In genomic region chr16:50270510-50271147, GRCh38 we compare ENCODE assay signal across 13 cellular contexts. TPM values are rescaled to one million over a fixed set of nuclear protein-coding genes. Genes with fewer than 3 reads are reported as not detected.
DNase-seq lines count a peak whose midpoint lies in the region; ATAC-seq and TF ChIP-seq lines count a peak whose summit lies in the region.
"Had no signal": no experiment of that assay in that cellular context is flagged by ENCODE, and none has a peak within 500 bp of the region (broad histone marks: within the 10 kb centered on the region; RNA-seq: fewer than 3 reads in every experiment).

No MANE protein-coding gene starts in this region.

- TF ChIP-seq CTCF in spleen (IDR thresholded peaks at IDR 0.05 in 8 of 11, conservative IDR thresholded peaks at IDR 0.05 in 3 of 11) (no peak), mesothelial cell of epicardium (IDR thresholded peaks at IDR 0.05; ENCODE audit: unreplicated experiment) (no peak)

- H3K27ac ChIP-seq in spleen = peak overlapping the region in 4 of 8 donors; percentile 94 to 98 (median 97)
- H3K27ac ChIP-seq: tibial nerve had no signal

- no peaks in the 10 kb centered on the region for H3K27me3 Mint-ChIP-seq in activated naive CD8-positive, alpha-beta T cell
- H3K27me3 Mint-ChIP-seq in activated naive CD8-positive, alpha-beta T cell treated with anti-CD3 and anti-CD28 coated beads, Interleukin-2, amount 50 U/mL, for 24 hours = no peaks in the 10 kb centered on the region
- H3K27me3 Mint-ChIP-seq in effector memory CD8-positive, alpha-beta T cell = no peaks in the 10 kb centered on the region
- H3K27me3 Mint-ChIP-seq in mesothelial cell of epicardium (ENCODE audit: low read depth) = no peaks in the 10 kb centered on the region

- H3K4me3 ChIP-seq in spleen = no peak overlapping the region
- H3K4me3 ChIP-seq: tibial nerve had no signal

- H3K4me1 Mint-ChIP-seq in activated naive CD8-positive, alpha-beta T cell (ENCODE audit: low read depth) = peaks cover 86% of the 10 kb centered on the region
- peaks cover 95% of the 10 kb centered on the region for H3K4me1 Mint-ChIP-seq in activated naive CD8-positive, alpha-beta T cell treated with anti-CD3 and anti-CD28 coated beads, Interleukin-2, amount 50 U/mL, for 24 hours
- peaks cover 80 to 91% of the 10 kb centered on the region in 2 donors for H3K4me1 Mint-ChIP-seq in effector memory CD8-positive, alpha-beta T cell (ENCODE audit: low read depth in 2 of 2)
- peaks cover 9% of the 10 kb centered on the region for H3K4me1 Mint-ChIP-seq in mesothelial cell of epicardium

- 78 to 92% (median 81%) methylated on average over 10 to 13 of the region's 13 CpGs for WGBS in spleen, 5 donors

- H3K36me3 ChIP-seq in spleen = peaks cover 0 to 6% (median 0%) of the 10 kb centered on the region in 6 donors
- H3K36me3 ChIP-seq: tibial nerve had no signal

- H3K9me3 ChIP-seq in spleen = no peaks in the 10 kb centered on the region
- H3K9me3 ChIP-seq: tibial nerve had no signal

- no peaks in the 10 kb centered on the region for H3K27me3 ChIP-seq in spleen (replicated peaks in 1 of 7)
- H3K27me3 ChIP-seq: tibial nerve had no signal

- peak overlapping the region; percentile 93 for H3K27ac Mint-ChIP-seq in activated naive CD8-positive, alpha-beta T cell
- H3K27ac Mint-ChIP-seq in activated naive CD8-positive, alpha-beta T cell treated with anti-CD3 and anti-CD28 coated beads, Interleukin-2, amount 50 U/mL, for 24 hours = no peak overlapping the region
- H3K27ac Mint-ChIP-seq in effector memory CD8-positive, alpha-beta T cell = peak overlapping the region; percentile 92 to 95
- H3K27ac Mint-ChIP-seq in mesothelial cell of epicardium = no peak overlapping the region

- peak overlapping the region; percentile 70 for H3K4me3 Mint-ChIP-seq in activated naive CD8-positive, alpha-beta T cell
- H3K4me3 Mint-ChIP-seq in activated naive CD8-positive, alpha-beta T cell treated with anti-CD3 and anti-CD28 coated beads, Interleukin-2, amount 50 U/mL, for 24 hours = no peak overlapping the region
- H3K4me3 Mint-ChIP-seq in effector memory CD8-positive, alpha-beta T cell = peak overlapping the region; percentile 90 to 96
- no peak overlapping the region for H3K4me3 Mint-ChIP-seq in mesothelial cell of epicardium

- DNase-seq in activated naive CD8-positive, alpha-beta T cell treated with anti-CD3 and anti-CD28 coated beads, Interleukin-2, amount 50 U/mL, for 24 hours = no peak
- DNase-seq in RPMI8226 (peak; percentile 2), spleen (peak; percentile 74), NCI-H1436 (lab: John Stamatoyannopoulos, UW) (no peak), mesothelial cell of epicardium (ENCODE audit: low spot score in 2 of 2, unreplicated experiment in 2 of 2) (no peak)
- no peak for DNase-seq in effector memory CD8-positive, alpha-beta T cell
- DNase-seq: islet precursor cell; NCI-H2171; stimulated activated CD4-positive, alpha-beta T cell treated with anti-CD3 and anti-CD28 coated beads, Interleukin-1b, Interleukin-23, amount 100 ng/mL, for 48 hours; SW 1271 had no signal

- ATAC-seq in activated naive CD8-positive, alpha-beta T cell treated with anti-CD3 and anti-CD28 coated beads, Interleukin-2, amount 50 U/mL, for 24 hours = no peak
- no peak for ATAC-seq in effector memory CD8-positive, alpha-beta T cell (replicated peaks)
- ATAC-seq in HG03469 (IDR thresholded peaks at IDR 0.05; ENCODE audit: unreplicated experiment) = no peak

- intact Hi-C loops in spleen (cut with DNase I; ENCODE audit: low total_unique reads) = no loop called here

- H3K4me1 ChIP-seq in spleen = peaks cover 50 to 100% (median 99%) of the 10 kb centered on the region in 6 donors

- H3K36me3 Mint-ChIP-seq in activated naive CD8-positive, alpha-beta T cell = peaks cover 3% of the 10 kb centered on the region
- peaks cover 8% of the 10 kb centered on the region for H3K36me3 Mint-ChIP-seq in activated naive CD8-positive, alpha-beta T cell treated with anti-CD3 and anti-CD28 coated beads, Interleukin-2, amount 50 U/mL, for 24 hours (ENCODE audit: low read depth)
- peaks cover 15% of the 10 kb centered on the region for H3K36me3 Mint-ChIP-seq in effector memory CD8-positive, alpha-beta T cell (ENCODE audit: insufficient read depth)
- H3K36me3 Mint-ChIP-seq in mesothelial cell of epicardium = no peaks in the 10 kb centered on the region

- no peaks in the 10 kb centered on the region for H3K9me3 Mint-ChIP-seq in activated naive CD8-positive, alpha-beta T cell (ENCODE audit: low read depth)
- H3K9me3 Mint-ChIP-seq in activated naive CD8-positive, alpha-beta T cell treated with anti-CD3 and anti-CD28 coated beads, Interleukin-2, amount 50 U/mL, for 24 hours = no peaks in the 10 kb centered on the region
- no peaks in the 10 kb centered on the region for H3K9me3 Mint-ChIP-seq in effector memory CD8-positive, alpha-beta T cell
- no peaks in the 10 kb centered on the region for H3K9me3 Mint-ChIP-seq in mesothelial cell of epicardium

- no peak for TF ChIP-seq POLR2A in spleen (IDR thresholded peaks at IDR 0.05)

RNA-seq across cellular contexts. Expression of gene ADCY7, which starts 4.3 kb away (rescaled TPM):
- total RNA-seq in spleen = 100 to 1,000 TPM in 5 of 7 donors, 10 to 100 TPM in 2; 68.6 to 158 (median 126) TPM
- polyA plus RNA-seq in spleen = 10 to 100 TPM in 2 of 3 donors, 1 to 10 TPM in 1; 9.8 to 32.3 (median 16.3) TPM
- total RNA-seq in mesothelial cell of epicardium = 23.5 to 25.7 TPM (median 24.8 TPM) in 3 replicates

Comparison
In these comparisons a context has a peak if more than half of its experiments do, and no peak if none do; other contexts are left out.
1. H3K27ac Mint-ChIP-seq: peak in activated naive CD8-positive, alpha-beta T cell (single experiment) and effector memory CD8-positive, alpha-beta T cell (2 of 2); none in activated naive CD8-positive, alpha-beta T cell treated with anti-CD3 and anti-CD28 coated beads, Interleukin-2, amount 50 U/mL, for 24 hours (single experiment) and mesothelial cell of epicardium (single experiment).
2. H3K4me3 Mint-ChIP-seq: peak in activated naive CD8-positive, alpha-beta T cell (single experiment) and effector memory CD8-positive, alpha-beta T cell (2 of 2); none in activated naive CD8-positive, alpha-beta T cell treated with anti-CD3 and anti-CD28 coated beads, Interleukin-2, amount 50 U/mL, for 24 hours (single experiment) and mesothelial cell of epicardium (single experiment).
3. DNase-seq: peak in RPMI8226 (single experiment) and spleen (single experiment); none in activated naive CD8-positive, alpha-beta T cell treated with anti-CD3 and anti-CD28 coated beads, Interleukin-2, amount 50 U/mL, for 24 hours (single experiment), effector memory CD8-positive, alpha-beta T cell (0 of 3), NCI-H1436 (single experiment) and mesothelial cell of epicardium (0 of 2).